Comparison of ENCODE assay signal across 20 cellular contexts in the genomic region with DNA sequence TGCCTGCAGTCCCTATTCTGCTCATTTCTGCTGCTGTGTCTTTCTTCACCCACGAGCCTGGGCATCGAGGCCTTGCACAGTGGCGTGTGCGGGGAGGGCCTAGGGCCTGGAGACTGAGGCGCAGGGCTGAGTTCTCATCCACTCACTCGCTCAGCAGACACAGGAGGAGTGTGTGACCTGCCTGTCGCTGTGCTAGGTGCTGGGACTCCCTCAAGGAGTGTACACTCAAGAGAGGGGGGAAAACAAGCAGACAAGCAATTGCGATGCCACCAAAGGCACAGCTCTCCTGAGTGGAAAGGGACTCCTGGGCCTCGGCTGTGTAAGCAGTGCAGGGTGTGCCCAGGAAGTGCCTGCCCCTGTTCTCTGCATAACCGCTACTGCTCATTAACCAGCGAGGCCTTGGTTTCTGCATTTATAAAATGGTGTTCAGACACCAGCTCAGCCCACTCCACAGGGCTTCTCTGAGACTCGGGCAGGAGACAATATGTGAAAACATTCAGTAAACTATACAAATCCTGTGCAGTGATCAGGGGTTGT. TPM values are rescaled to one million over a fixed set of nuclear protein-coding genes. Genes with fewer than 3 reads are reported as not detected.
"Had no signal": no experiment of that assay in that cellular context is flagged by ENCODE, and none has a peak within 500 bp of the region (broad histone marks: within the 10 kb centered on the region; RNA-seq: fewer than 3 reads in every experiment).

No MANE protein-coding gene starts in this region.

- H3K9me3 ChIP-seq: heart left ventricle, sigmoid colon, thyroid gland, upper lobe of left lung, vagina had no signal

- H3K27me3 ChIP-seq: heart left ventricle, thyroid gland, upper lobe of left lung, vagina had no signal

- H3K27ac Mint-ChIP-seq: natural killer cell had no signal

- DNase-seq: effector memory CD4-positive, alpha-beta T cell; heart left ventricle; hippocampal formation; kidney glomerular epithelial cell; mammary epithelial cell; natural killer cell; sigmoid colon; stimulated activated CD4-positive, alpha-beta T cell treated with anti-CD3 and anti-CD28 coated beads, Interleukin-12 subunit alpha, Interleukin-12 subunit beta, amount 100 ng/mL, for 4 hours; stimulated activated naive CD4-positive, alpha-beta T cell treated with Interleukin-2 at 50 U/mL for 16 hours; thyroid gland had no signal

- H3K36me3 Mint-ChIP-seq: natural killer cell had no signal

- ATAC-seq: esophagus mucosa, heart left ventricle, left lobe of liver, natural killer cell had no signal

- H3K4me1 ChIP-seq: parathyroid adenoma, sigmoid colon, thyroid gland, upper lobe of left lung, vagina had no signal

- H3K36me3 ChIP-seq: heart left ventricle, sigmoid colon, thyroid gland, upper lobe of left lung, vagina had no signal

- H3K4me1 Mint-ChIP-seq: natural killer cell had no signal

- H3K4me3 Mint-ChIP-seq: natural killer cell had no signal

- H3K9me3 Mint-ChIP-seq: natural killer cell had no signal

- H3K4me3 ChIP-seq: heart left ventricle, sigmoid colon, skin epidermis, thyroid gland, upper lobe of left lung, vagina had no signal

- H3K27ac ChIP-seq: heart left ventricle, parathyroid adenoma, sigmoid colon, skin epidermis, thyroid gland, upper lobe of left lung, vagina had no signal

RNA-seq across cellular contexts. Expression of a gene that starts 4.2 kb away (rescaled TPM):
- total RNA-seq: esophagus mucosa, fibroblast of lung, frontal cortex, glomerular endothelial cell, heart left ventricle, left lobe of liver, mammary epithelial cell, natural killer cell, pulmonary artery endothelial cell, thyroid gland had no signal
- polyA plus RNA-seq: fibroblast of lung, mammary epithelial cell had no signal
